Comparison of ENCODE assay signal across 9 cellular contexts in genomic region chr1:1349256-1350012, GRCh38. TPM values are rescaled to one million over a fixed set of nuclear protein-coding genes. Genes with fewer than 3 reads are reported as not detected.
DNase-seq lines count a peak whose midpoint lies in the region; ATAC-seq, FAIRE-seq and TF ChIP-seq lines count a peak whose summit lies in the region.
"Had no signal": no experiment of that assay in that cellular context is flagged by ENCODE, and none has a peak within 500 bp of the region (broad histone marks: within the 10 kb centered on the region; RNA-seq: fewer than 3 reads in every experiment).

TSS of gene DVL1 (minus strand) at chr1:1349418. CDS start at chr1:1349065, 353 bp downstream.

- peak; percentile 71 for TF ChIP-seq CTCF in AG04449 (IDR thresholded peaks at IDR 0.05; ENCODE audit: insufficient read depth, low read length, missing control alignments)
- TF ChIP-seq CTCF in Panc1 (IDR thresholded peaks at IDR 0.05), result peak; percentile 79; the same call in 1 of the 2 replicates
- TF ChIP-seq CTCF in fibroblast of villous mesenchyme (IDR thresholded peaks at IDR 0.05; ENCODE audit: insufficient read depth, low read depth, low read length), result peak; percentile 49
- TF ChIP-seq CTCF in neural crest cell (conservative IDR thresholded peaks at IDR 0.05), result peak; percentile 60

- peak; percentile 51 for ATAC-seq in HG03097 (IDR thresholded peaks at IDR 0.05; ENCODE audit: low FRiP score, unreplicated experiment)
- peak; percentile 37 for ATAC-seq in Panc1

- H3K27ac Mint-ChIP-seq in neural crest cell (ENCODE audit: unreplicated experiment), result no peak within 1 kb of the TSS

- no peaks in the 10 kb centered on the region for H3K27me3 ChIP-seq in Panc1 (ENCODE audit: control insufficient read depth, insufficient read depth, low read length)

- H3K36me3 ChIP-seq in Panc1 (ENCODE audit: control insufficient read depth, insufficient read depth, low read length), result no peaks in the 10 kb centered on the region; the same call in 1 of the 2 replicates

- peak within 1 kb of the TSS; percentile 85 for H3K4me3 Mint-ChIP-seq in neural crest cell

- CTCF ChIA-PET in AG04449 (lab: Yijun Ruan, JAX), result interaction anchor here (8.3 kb wide), 1 partner anchor 22 kb away, joined by 138 read pairs; the partner anchor contains the start of gene AURKAIP1
- CTCF ChIA-PET in Panc1 (lab: Charles Lee), result no interaction called here

- POLR2A ChIA-PET in AG04449 (lab: Yijun Ruan, JAX) (no interaction called here), Panc1 (lab: Charles Lee) (interaction anchor here (0.6 kb wide), 1 partner anchor 155 kb away, joined by 3 read pairs; no protein-coding TSS in a partner anchor)

- H3K27ac ChIP-seq in Panc1 (ENCODE audit: low read length), result peak within 1 kb of the TSS; percentile 93
- H3K27ac ChIP-seq in substantia nigra (ENCODE audit: low read depth, low read length, poor library complexity, severe bottlenecking), result peak within 1 kb of the TSS; percentile 75

- no peaks in the 10 kb centered on the region for H3K9me3 ChIP-seq in Panc1 (ENCODE audit: control insufficient read depth, insufficient read depth, low read depth, low read length)

- in situ Hi-C loops in Panc1 (cut with HindIII; ENCODE audit: low pct_unique_long_range_greater_than_20kb, low sequenced_read_pairs), result no loop called here

- BruUV-seq in Panc1 (replicated peaks; lab: Mats Ljungman, UMichigan), result no TSS peak

- peaks cover 20% of the 10 kb centered on the region for H3K4me1 Mint-ChIP-seq in neural crest cell

- peak; percentile 62 for FAIRE-seq in GM18507 (lab: Jason Lieb, UNC)
- FAIRE-seq: TTC549 had no signal

- H3K27me3 Mint-ChIP-seq in neural crest cell (ENCODE audit: low read depth), result peaks cover 26% of the 10 kb centered on the region

- H3K4me3 ChIP-seq in AG04449 (ENCODE audit: low read depth, low read length) (peak within 1 kb of the TSS; percentile 75), Panc1 (ENCODE audit: low read depth in 2 of 2, low read length in 2 of 2) (peak within 1 kb of the TSS; percentile 74 to 85), fibroblast of villous mesenchyme (ENCODE audit: low read depth, low read length) (peak within 1 kb of the TSS; percentile 71)

- H3K9me3 Mint-ChIP-seq in neural crest cell, result no peaks in the 10 kb centered on the region

- DNase-seq in AG04449 (ENCODE audit: low read depth, low spot score), result no peak
- DNase-seq in GM18507 (ENCODE audit: extremely low spot score, insufficient read length, low read depth), result peak; percentile 88
- no peak for DNase-seq in Panc1 (ENCODE audit: low read depth, low spot score)
- DNase-seq in activated gamma-delta T cell (lab: John Stamatoyannopoulos, UW), result peak; percentile 66
- peak; percentile 75 for DNase-seq in fibroblast of villous mesenchyme (ENCODE audit: low read depth)
- peak; percentile 74 for DNase-seq in neural crest cell (ENCODE audit: low read depth, low spot score)
- peak in 36 of 49 donors; percentile 12 to 85 (median 59) for DNase-seq in substantia nigra (lab: John Stamatoyannopoulos, UW)

- intact Hi-C loops in Panc1 (cut with micrococcal nuclease; ENCODE audit: unreplicated experiment), result no loop called here

- no peaks in the 10 kb centered on the region for H3K36me3 Mint-ChIP-seq in neural crest cell (ENCODE audit: low read depth)

- H3K4me1 ChIP-seq in Panc1 (ENCODE audit: control insufficient read depth, insufficient read depth, low read length), result peaks cover 57% of the 10 kb centered on the region

RNA-seq across cellular contexts. Expression of gene DVL1, which starts in this region (rescaled TPM):
- 144 TPM for total RNA-seq in Panc1 (2021; ENCODE audit: unreplicated experiment)
- 221 TPM for polyA plus RNA-seq in Panc1 (2012; ENCODE audit: insufficient read length)
- 69.5 and 70.9 TPM in 2 replicates for total RNA-seq in fibroblast of villous mesenchyme
- 63.4 and 66.7 TPM in 2 replicates for total RNA-seq in neural crest cell

Comparison
In these comparisons a context has a peak if more than half of its experiments do, and no peak if none do; other contexts are left out.
1. DNase-seq: peak in GM18507 (single experiment), activated gamma-delta T cell (single experiment), fibroblast of villous mesenchyme (single experiment), neural crest cell (single experiment) and substantia nigra (36 of 49); none in AG04449 (single experiment) and Panc1 (single experiment).
2. Peak in every context shown above with its lines, with median percentiles within 50 percentile points of each other: H3K4me3 ChIP-seq and CTCF ChIP-seq.